In genomic region chr11:113514856-113515255, GRCh38 we compare ENCODE assay signal across 26 cellular contexts. TPM values are rescaled to one million over a fixed set of nuclear protein-coding genes. Genes with fewer than 3 reads are reported as not detected.
DNase-seq lines count a peak whose midpoint lies in the region; FAIRE-seq and TF ChIP-seq lines count a peak whose summit lies in the region.
"Had no signal": no experiment of that assay in that cellular context is flagged by ENCODE, and none has a peak within 500 bp of the region (broad histone marks: within the 10 kb centered on the region; RNA-seq: fewer than 3 reads in every experiment).

No MANE protein-coding gene starts in this region.

- TF ChIP-seq POLR2A in vagina (IDR thresholded peaks at IDR 0.05): no peak

- no peaks in the 10 kb centered on the region for H3K79me2 ChIP-seq in keratinocyte (ENCODE audit: control insufficient read depth, insufficient read depth, low read length)

- no peak for TF ChIP-seq CTCF in coronary artery (IDR thresholded peaks at IDR 0.05)
- no peak for TF ChIP-seq CTCF in keratinocyte (optimal IDR thresholded peaks at IDR 0.05 in 1 of 3, IDR thresholded peaks at IDR 0.05 in 1 of 3, conservative IDR thresholded peaks at IDR 0.05 in 1 of 3; ENCODE audit: extremely low read depth in 1 of 3, insufficient read depth in 2 of 3, low read length in 3 of 3)
- no peak for TF ChIP-seq CTCF in vagina (IDR thresholded peaks at IDR 0.05)

- peak; percentile 77 for FAIRE-seq in keratinocyte (lab: Jason Lieb, UNC)
- FAIRE-seq: A549, D721Med had no signal

- H3K27ac ChIP-seq in coronary artery (no peak overlapping the region), keratinocyte (ENCODE audit: control insufficient read depth, insufficient read depth, low read length) (no peak overlapping the region), vagina (no peak overlapping the region)
- H3K27ac ChIP-seq: A549; BLaER1 treated with 17β-estradiol and CSF1 and Interleukin-3, amounts not matched to agents 10 nM and 100 nM; KMS-11; SK-N-MC had no signal

- DNase-seq in NCI-H69 (lab: John Stamatoyannopoulos, UW) (peak; percentile 50), coronary artery (ENCODE audit: low spot score) (peak; percentile 29), keratinocyte (ENCODE audit: low read depth, low spot score) (peak; percentile 38), vagina (ENCODE audit: extremely low spot score in 2 of 2) (peak; percentile 25 to 82), LoVo (ENCODE audit: low spot score) (no peak), iPS-NIHi7 (ENCODE audit: extremely low spot score) (no peak), NCI-H1436 treated with DMSO at 0.1 percent for 48 hours (lab: John Stamatoyannopoulos, UW) (no peak)
- DNase-seq: AML-193; CD4-positive, alpha-beta T cell; GOT3; HCEC 1CT; NCI-H1092; NCI-H1436; NCI-H187 treated with DMSO at 0.1 percent for 48 hours; NCI-H2171 treated with DMSO at 0.1 percent for 48 hours; NCI-H345; NCI-H524; SIG-M5; SW 1271 had no signal

- dilution Hi-C loops in keratinocyte (cut with MboI; ENCODE audit: extremely low pct_ligation_motif_present, low sequenced_read_pairs): loop anchor here (10.0 kb wide), 1 partner anchor 60 kb away; no protein-coding TSS in a partner anchor

- no peaks in the 10 kb centered on the region for H3K9me1 ChIP-seq in keratinocyte (ENCODE audit: control insufficient read depth, extremely low read depth, insufficient read depth, low read length)

- no peaks in the 10 kb centered on the region for H4K20me1 ChIP-seq in keratinocyte (ENCODE audit: control insufficient read depth, extremely low read depth, insufficient read depth, low read length)
- H4K20me1 ChIP-seq: BLaER1 treated with 17β-estradiol and CSF1 and Interleukin-3, amounts not matched to agents 10 nM and 100 nM had no signal

- intact Hi-C loops in vagina (cut with DNase I): no loop called here

- H3K4me3 ChIP-seq in coronary artery (no peak overlapping the region), keratinocyte (ENCODE audit: control insufficient read depth in 2 of 3, extremely low read depth in 1 of 3, insufficient read depth in 2 of 3, low read depth in 1 of 3, low read length in 3 of 3) (no peak overlapping the region), vagina (no peak overlapping the region)
- H3K4me3 ChIP-seq: A549; BLaER1 treated with 17β-estradiol and CSF1 and Interleukin-3, amounts not matched to agents 10 nM and 100 nM; SK-N-MC had no signal

- H3K36me3 ChIP-seq in keratinocyte (ENCODE audit: control insufficient read depth in 2 of 2, extremely low read depth in 1 of 2, insufficient read depth in 2 of 2, low read length in 2 of 2) (no peaks in the 10 kb centered on the region), vagina (no peaks in the 10 kb centered on the region)
- H3K36me3 ChIP-seq: BLaER1 treated with 17β-estradiol and CSF1 and Interleukin-3, amounts not matched to agents 10 nM and 100 nM had no signal

- H3K9ac ChIP-seq in keratinocyte (ENCODE audit: control insufficient read depth, extremely low read depth, insufficient read depth, low read length): no peak overlapping the region
- H3K9ac ChIP-seq: BLaER1 treated with 17β-estradiol and CSF1 and Interleukin-3, amounts not matched to agents 10 nM and 100 nM; KMS-11 had no signal

- H3K4me1 ChIP-seq in keratinocyte (ENCODE audit: control insufficient read depth, extremely low read depth, insufficient read depth, low read length) (peaks cover 12% of the 10 kb centered on the region), vagina (no peaks in the 10 kb centered on the region)
- H3K4me1 ChIP-seq: A549; BLaER1 treated with 17β-estradiol and CSF1 and Interleukin-3, amounts not matched to agents 10 nM and 100 nM had no signal

- H3K27me3 ChIP-seq in keratinocyte (ENCODE audit: control insufficient read depth, extremely low read depth, insufficient read depth, low read length) (no peaks in the 10 kb centered on the region), vagina (no peaks in the 10 kb centered on the region)
- H3K27me3 ChIP-seq: BLaER1 treated with 17β-estradiol and CSF1 and Interleukin-3, amounts not matched to agents 10 nM and 100 nM had no signal

- no peak overlapping the region for H3K4me2 ChIP-seq in keratinocyte (ENCODE audit: control insufficient read depth, extremely low read depth, insufficient read depth, low read depth, low read length)
- H3K4me2 ChIP-seq: A549; BLaER1 treated with 17β-estradiol and CSF1 and Interleukin-3, amounts not matched to agents 10 nM and 100 nM; KMS-11 had no signal

- H2AFZ ChIP-seq in keratinocyte (ENCODE audit: control insufficient read depth, low read length): no peak overlapping the region

- H3K9me3 ChIP-seq in keratinocyte (ENCODE audit: control insufficient read depth, low read depth, low read length) (no peaks in the 10 kb centered on the region), vagina (no peaks in the 10 kb centered on the region)
- H3K9me3 ChIP-seq: A549; BLaER1 treated with 17β-estradiol and CSF1 and Interleukin-3, amounts not matched to agents 10 nM and 100 nM had no signal

RNA-seq across cellular contexts. Expression of gene DRD2, which starts 39.7 kb away (rescaled TPM):
- 0.26 to 0.35 TPM (median 0.31 TPM) in 3 replicates for polyA plus RNA-seq in keratinocyte
- polyA plus RNA-seq in keratinocyte (2011; ENCODE audit: low read depth): 0.30 TPM
- polyA plus RNA-seq in keratinocyte (2011; cell fraction: cytosol; rRNA removed): 0.30 and 0.47 TPM in 2 replicates
- polyA plus RNA-seq in keratinocyte (2011; cell fraction: nucleus; rRNA removed): 0.43 and 1.0 TPM in 2 replicates
- 0.32 and 0.61 TPM in 2 replicates for polyA plus RNA-seq in keratinocyte (2012; ENCODE audit: low replicate concordance)
- 0.23 to 0.56 TPM (median 0.29 TPM) in 3 replicates for polyA minus RNA-seq in keratinocyte
- polyA minus RNA-seq in keratinocyte (2011; cell fraction: cytosol; rRNA and poly(A)+ RNA removed): 0.77 TPM
- polyA minus RNA-seq in keratinocyte (2011; cell fraction: nucleus; rRNA and poly(A)+ RNA removed): not detected in 2 replicates
- total RNA-seq in vagina: 0.49 TPM
- total RNA-seq: CD4-positive, alpha-beta T cell; G401 had no signal
- polyA plus RNA-seq: A549, IgD-negative memory B cell had no signal

Comparison
In these comparisons a context has a peak if more than half of its experiments do, and no peak if none do; other contexts are left out.
1. DNase-seq: peak in NCI-H69 (single experiment), coronary artery (single experiment), keratinocyte (single experiment) and vagina (2 of 2); none in LoVo (single experiment), iPS-NIHi7 (single experiment) and NCI-H1436 treated with DMSO at 0.1 percent for 48 hours (single experiment).